ENCODE assay signal across 8 cellular contexts in the genomic region with DNA sequence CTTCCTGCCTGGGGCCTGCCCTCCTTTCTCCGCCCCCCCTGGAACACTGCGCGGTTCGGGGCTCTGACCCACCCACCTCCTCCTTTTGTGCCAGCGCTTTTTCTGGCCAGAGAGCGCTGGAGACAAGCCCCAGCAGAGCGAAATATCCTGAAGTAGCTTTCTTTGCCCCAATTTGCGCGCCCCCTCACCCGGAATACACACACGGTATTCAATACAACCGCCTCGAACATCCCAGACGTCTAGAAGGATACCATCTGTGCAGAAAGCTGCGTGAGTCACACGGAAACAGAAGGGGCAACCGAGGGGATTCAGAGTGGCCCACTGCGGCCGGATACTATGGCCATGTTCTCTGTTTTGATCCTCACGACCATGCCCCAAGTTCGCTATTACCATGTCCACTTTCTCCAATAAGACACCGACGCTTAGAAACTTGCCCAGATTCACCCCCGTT. TPM values are rescaled to one million over a fixed set of nuclear protein-coding genes. Genes with fewer than 3 reads are reported as not detected.
DNase-seq lines count a peak whose midpoint lies in the region; ATAC-seq and TF ChIP-seq lines count a peak whose summit lies in the region.

No MANE protein-coding gene starts in this region.

- DNase-seq in GM23248 (peak; percentile 37), cardiac muscle cell (ENCODE audit: low read depth in 1 of 2, low spot score in 1 of 2) (peak in 1 of 2 donors; percentile 79), progenitor cell of endocrine pancreas (ENCODE audit: low spot score, unreplicated experiment) (no peak), HUDEP-2 (lab: John Stamatoyannopoulos, UW; ENCODE audit: unreplicated experiment in 76 of 76) (no peak), NCI-H146 treated with DMSO at 0.1 percent for 48 hours (lab: John Stamatoyannopoulos, UW; ENCODE audit: unreplicated experiment) (no peak)

- ATAC-seq in HG03432 (IDR thresholded peaks at IDR 0.05; ENCODE audit: unreplicated experiment): no peak
- ATAC-seq in GM19351 (IDR thresholded peaks at IDR 0.05; ENCODE audit: unreplicated experiment): no peak

- H3K27me3 Mint-ChIP-seq in progenitor cell of endocrine pancreas: peaks cover 53% of the 10 kb centered on the region

- 0 out of 2 replicates have a peak, but pooled peaks cover 9% of the 10 kb centered on the region for H3K4me1 ChIP-seq in GM23248 (ENCODE audit: insufficient read depth)
- peaks cover 4% of the 10 kb centered on the region for H3K4me1 ChIP-seq in cardiac muscle cell (ENCODE audit: low read depth)

- no peaks in the 10 kb centered on the region for H3K36me3 Mint-ChIP-seq in progenitor cell of endocrine pancreas (ENCODE audit: insufficient read depth)

- H3K9me3 Mint-ChIP-seq in progenitor cell of endocrine pancreas (ENCODE audit: low read depth): peaks cover 11% of the 10 kb centered on the region

- H2AFZ ChIP-seq in GM23248: peak overlapping the region; percentile 87

- H3K9me3 ChIP-seq in GM23248 (ENCODE audit: low read depth) (no peaks in the 10 kb centered on the region), cardiac muscle cell (ENCODE audit: low read depth) (no peaks in the 10 kb centered on the region)

- H3K36me3 ChIP-seq in GM23248 (ENCODE audit: low read depth) (no peaks in the 10 kb centered on the region), cardiac muscle cell (no peaks in the 10 kb centered on the region)

- H3K27ac ChIP-seq in GM23248: no peak overlapping the region
- no peak overlapping the region for H3K27ac ChIP-seq in cardiac muscle cell

- no peaks in the 10 kb centered on the region for H4K20me1 ChIP-seq in GM23248 (ENCODE audit: insufficient read depth)

- peak overlapping the region; percentile 91 for H3K4me3 ChIP-seq in GM23248
- H3K4me3 ChIP-seq in WI38 (ENCODE audit: low read depth, low read length): peak overlapping the region; percentile 60
- peak overlapping the region; percentile 48 for H3K4me3 ChIP-seq in cardiac muscle cell

- peak overlapping the region; percentile 74 for H3K9ac ChIP-seq in GM23248

- peaks cover under 1% of the 10 kb centered on the region; the same call in 1 of the 2 replicates for H3F3A ChIP-seq in GM23248 (ENCODE audit: insufficient read depth)

- H3K79me2 ChIP-seq in GM23248 (ENCODE audit: insufficient read depth): peaks cover 16% of the 10 kb centered on the region

- WGBS in GM23248 (ENCODE audit: low coverage in 1 of 2, low lambda C conversion rate in 2 of 2, missing lambda C conversion rate in 2 of 2), 2 experiments: 1 to 3% methylated on average over 20 to 22 of the region's 24 CpGs

- peak overlapping the region; percentile 76 for H3K4me3 Mint-ChIP-seq in progenitor cell of endocrine pancreas (ENCODE audit: low read depth)

- peak overlapping the region; percentile 80 for H3K4me2 ChIP-seq in GM23248 (ENCODE audit: unreplicated experiment)

- H3K27me3 ChIP-seq in GM23248 (replicated peaks; ENCODE audit: insufficient read depth) (no peaks in the 10 kb centered on the region), cardiac muscle cell (peaks cover 14% of the 10 kb centered on the region)

- no peaks in the 10 kb centered on the region for H3K9me2 ChIP-seq in GM23248 (ENCODE audit: insufficient read depth)

- in situ Hi-C loops in GM23248 (cut with MboI): no loop called here

- TF ChIP-seq CTCF in WI38 (IDR thresholded peaks at IDR 0.05; ENCODE audit: low read depth, low read length): no peak
- TF ChIP-seq CTCF in cardiac muscle cell (IDR thresholded peaks at IDR 0.05; ENCODE audit: low read depth, low read length): no peak
- no peak for TF ChIP-seq CTCF in progenitor cell of endocrine pancreas (IDR thresholded peaks at IDR 0.05; ENCODE audit: unreplicated experiment)

- H3K27ac Mint-ChIP-seq in progenitor cell of endocrine pancreas: no peak overlapping the region

- H3K4me1 Mint-ChIP-seq in progenitor cell of endocrine pancreas (ENCODE audit: low read depth): no peaks in the 10 kb centered on the region

RNA-seq across cellular contexts. Expression of gene SRPX, which starts 0.3 kb away (rescaled TPM):
- total RNA-seq in GM23248 (2014; rRNA removed; shearing (Covaris generic)): 53.1 and 75.7 TPM in 2 replicates
- polyA plus RNA-seq in GM23248 (2016; fragmentation: Nextera tagmentation; extraction: Ambion mirVana): 82.2 and 84.4 TPM in 2 replicates
- total RNA-seq in cardiac muscle cell: 9.6 and 19.9 TPM in 2 replicates
- 13.4 and 21.4 TPM in 2 replicates for polyA plus RNA-seq in cardiac muscle cell
- 1.3 and 1.8 TPM in 2 replicates for total RNA-seq in progenitor cell of endocrine pancreas
